16 cellular contexts compared by ENCODE assay signal in the genomic region with DNA sequence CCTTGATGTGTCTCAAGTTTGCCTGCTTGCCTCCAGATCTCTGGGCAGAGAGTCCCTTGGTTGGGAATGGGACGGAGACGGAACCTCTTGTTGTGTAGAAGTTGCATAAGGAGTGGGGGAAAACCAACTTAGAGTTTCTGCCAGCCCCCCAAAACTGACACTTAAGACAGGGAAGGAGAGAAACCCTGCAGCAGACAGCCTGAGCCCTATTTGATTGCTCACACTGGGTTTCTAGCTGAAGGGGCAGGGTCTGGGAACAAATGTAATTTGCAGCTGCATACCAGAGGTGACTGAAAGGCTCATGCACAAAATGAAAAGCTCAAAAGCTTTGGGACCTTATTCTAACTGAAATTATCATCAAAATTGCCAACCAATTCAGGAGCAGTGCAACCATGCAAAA.
"Had no signal": no experiment of that assay in that cellular context is flagged by ENCODE, and none has a peak within 500 bp of the region (broad histone marks: within the 10 kb centered on the region; RNA-seq: fewer than 3 reads in every experiment).

No MANE protein-coding gene starts in this region.

- H3K9me3 Mint-ChIP-seq: dendritic cell treated with granulocyte-macrophage colony-stimulating factor and Interleukin-4, amounts not matched to agents 40 ng/mL and 50 ng/mL, for 4 days had no signal

- H2AFZ ChIP-seq: hepatocyte had no signal

- H3K4me3 ChIP-seq: hepatocyte, left ventricle myocardium inferior, lower lobe of right lung, pancreas had no signal

- H3K4me2 ChIP-seq: hepatocyte had no signal

- H3K4me3 Mint-ChIP-seq: dendritic cell treated with granulocyte-macrophage colony-stimulating factor and Interleukin-4, amounts not matched to agents 40 ng/mL and 50 ng/mL, for 4 days; natural killer cell; type B pancreatic cell had no signal

- ATAC-seq: lower lobe of right lung, natural killer cell, pancreas, right cardiac atrium had no signal

- H3K27ac Mint-ChIP-seq: dendritic cell treated with granulocyte-macrophage colony-stimulating factor and Interleukin-4, amounts not matched to agents 40 ng/mL and 50 ng/mL, for 4 days; natural killer cell; progenitor cell of endocrine pancreas; type B pancreatic cell had no signal

- H3K36me3 ChIP-seq: left ventricle myocardium inferior, lower lobe of right lung, pancreas had no signal

- H3K27me3 Mint-ChIP-seq: dendritic cell treated with granulocyte-macrophage colony-stimulating factor and Interleukin-4, amounts not matched to agents 40 ng/mL and 50 ng/mL, for 4 days; progenitor cell of endocrine pancreas; type B pancreatic cell had no signal

- H3K4me1 Mint-ChIP-seq: natural killer cell had no signal

- H3K79me2 ChIP-seq: hepatocyte had no signal

- H3K4me1 ChIP-seq: left ventricle myocardium inferior, lower lobe of right lung, pancreas had no signal

- DNase-seq: cerebellar nuclear complex; foreskin melanocyte; head of caudate nucleus; left ventricle myocardium inferior; lower lobe of right lung; natural killer cell; occipital lobe; pancreas; right cardiac atrium; small intestine; stimulated activated CD4-positive, alpha-beta T cell treated with anti-CD3 and anti-CD28 coated beads, Interleukin-12 subunit alpha, Interleukin-12 subunit beta, amount 100 ng/mL, for 4 hours; stimulated activated naive CD4-positive, alpha-beta T cell had no signal

- H3K27ac ChIP-seq: hepatocyte, left ventricle myocardium inferior, lower lobe of right lung, pancreas had no signal

- H3K27me3 ChIP-seq: hepatocyte, pancreas had no signal

- H3K36me3 Mint-ChIP-seq: natural killer cell, type B pancreatic cell had no signal
